ENCODE assay signal across 13 cellular contexts in the genomic region with DNA sequence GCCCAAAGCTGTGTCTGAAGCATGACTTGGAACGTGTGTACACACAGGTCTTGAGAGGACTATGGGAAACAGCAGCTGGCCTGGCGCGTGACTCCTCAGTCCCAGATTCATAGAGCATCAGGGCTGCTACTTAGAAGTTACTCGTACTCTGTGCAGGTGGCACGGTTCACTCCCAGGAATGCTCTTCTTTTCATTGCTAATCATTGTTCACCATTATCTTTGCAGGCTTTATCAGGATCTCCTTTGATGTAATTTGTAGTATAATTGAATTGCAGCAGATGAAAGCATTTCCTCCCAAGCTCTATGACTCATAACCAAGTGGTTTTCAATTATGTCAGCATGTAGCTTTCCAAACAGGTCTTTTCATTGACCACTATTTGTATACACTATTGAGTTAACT.
A peak's percentile ranks its signal among the peaks of the same experiment; 100 is the strongest.
DNase-seq lines count a peak whose midpoint lies in the region; ATAC-seq, FAIRE-seq and TF ChIP-seq lines count a peak whose summit lies in the region.
"Had no signal": no experiment of that assay in that cellular context is flagged by ENCODE, and none has a peak within 500 bp of the region (broad histone marks: within the 10 kb centered on the region; RNA-seq: fewer than 3 reads in every experiment).

No MANE protein-coding gene starts in this region.

- peak; percentile 91 to 96 (median 94) for ATAC-seq in pancreas
- ATAC-seq: CD8-positive, alpha-beta T cell; natural killer cell treated with Interleukin-12 subunit alpha and Interleukin-12 subunit beta and Interleukin-15 and Interleukin-18, amount 100 ng/mL, for 72 hours had no signal

- no peak overlapping the region for H3K27ac ChIP-seq in pancreas
- H3K27ac ChIP-seq: PC-9, thyroid gland had no signal

- peaks cover 0 to 3% (median 0%) of the 10 kb centered on the region in 3 donors for H3K4me1 ChIP-seq in pancreas
- H3K4me1 ChIP-seq: thyroid gland had no signal

- peak; percentile 52 for DNase-seq in HT1080 (ENCODE audit: low read depth)
- DNase-seq in NCI-H748 (lab: John Stamatoyannopoulos, UW; ENCODE audit: unreplicated experiment): peak; percentile 86
- peak; percentile 28 for DNase-seq in bronchial epithelial cell (ENCODE audit: low read depth)
- DNase-seq in pancreas: peak; percentile 35 to 72 (median 62)
- no peak for DNase-seq in SKM-1 (lab: John Stamatoyannopoulos, UW; ENCODE audit: unreplicated experiment)
- DNase-seq in stimulated activated CD4-positive, alpha-beta T cell treated with anti-CD3 and anti-CD28 coated beads, Interleukin-4, amount 100 ng/mL, for 24 hours: no peak
- no peak for DNase-seq in dedifferentiated amniotic fluid mesenchymal stem cell (ENCODE audit: extremely low spot score)
- no peak for DNase-seq in activated naive CD4-positive, alpha-beta T cell (lab: John Stamatoyannopoulos, UW)
- DNase-seq: CD8-positive, alpha-beta T cell; NCI-H1930; PC-9; thyroid gland had no signal

- H3K36me3 ChIP-seq in bronchial epithelial cell (ENCODE audit: control insufficient read depth, insufficient read depth, low read length) (no peaks in the 10 kb centered on the region), pancreas (no peaks in the 10 kb centered on the region)
- H3K36me3 ChIP-seq: thyroid gland had no signal

- H3K27me3 ChIP-seq in bronchial epithelial cell (ENCODE audit: control insufficient read depth, insufficient read depth, low read length): no peaks in the 10 kb centered on the region
- H3K27me3 ChIP-seq in pancreas: no peaks in the 10 kb centered on the region
- H3K27me3 ChIP-seq: thyroid gland had no signal

- H3K4me3 ChIP-seq in bronchial epithelial cell (ENCODE audit: low read depth, low read length) (no peak overlapping the region), pancreas (no peak overlapping the region)
- H3K4me3 ChIP-seq: PC-9, thyroid gland had no signal

- intact Hi-C loops in pancreas (cut with DNase I): no loop called here

- no peak for FAIRE-seq in bronchial epithelial cell (lab: Jason Lieb, UNC)
- FAIRE-seq in pancreas (lab: Jason Lieb, UNC): no peak

- no peak for TF ChIP-seq CTCF in bronchial epithelial cell (IDR thresholded peaks at IDR 0.05; ENCODE audit: insufficient read depth, low read length, severe bottlenecking)
- no peak for TF ChIP-seq CTCF in pancreas (IDR thresholded peaks at IDR 0.05)

- H3K9me3 ChIP-seq in pancreas: no peaks in the 10 kb centered on the region
- H3K9me3 ChIP-seq: thyroid gland had no signal

- WGBS in pancreas, 2 donors: 27 to 39% methylated on average over 5 of the region's 5 CpGs

Comparison
In these comparisons a context has a peak if more than half of its experiments do, and no peak if none do; other contexts are left out.
1. DNase-seq: peak in HT1080 (single experiment), NCI-H748 (single experiment), bronchial epithelial cell (single experiment) and pancreas (6 of 6); none in SKM-1 (single experiment), stimulated activated CD4-positive, alpha-beta T cell treated with anti-CD3 and anti-CD28 coated beads, Interleukin-4, amount 100 ng/mL, for 24 hours (single experiment), dedifferentiated amniotic fluid mesenchymal stem cell (single experiment) and activated naive CD4-positive, alpha-beta T cell (0 of 4).